ENCODE assay signal across 8 cellular contexts in the genomic region with DNA sequence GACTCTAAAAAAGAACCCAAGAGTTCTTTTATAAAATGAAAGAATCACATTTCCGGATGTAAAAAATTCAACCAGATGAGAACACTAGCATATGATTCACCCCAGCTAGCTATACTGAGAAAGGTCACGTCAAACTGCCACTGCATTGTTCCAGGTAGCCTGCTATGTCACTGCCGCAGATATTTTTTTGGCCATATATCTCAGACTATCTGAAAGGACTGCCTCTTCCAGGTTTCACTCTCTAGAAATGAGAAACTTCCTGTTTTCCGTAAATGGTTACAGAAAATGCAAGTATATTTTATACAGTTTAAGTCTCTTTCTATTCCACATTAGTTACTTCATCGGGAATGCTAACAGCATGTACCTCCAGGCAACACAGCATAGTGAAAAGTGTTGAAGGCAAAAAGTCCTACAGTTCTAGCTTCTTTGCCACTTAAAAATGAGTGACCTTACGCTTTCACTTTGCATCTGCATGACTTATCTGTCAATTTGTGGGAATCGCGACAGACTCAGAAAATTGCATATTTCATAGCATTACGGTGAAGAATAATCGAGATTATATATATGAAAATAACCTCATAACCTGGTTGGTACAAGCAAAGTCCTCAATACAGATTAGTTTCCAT.
DNase-seq lines count a peak whose midpoint lies in the region; ATAC-seq and TF ChIP-seq lines count a peak whose summit lies in the region.

No MANE protein-coding gene starts in this region.

- H3K4me1 Mint-ChIP-seq in activated naive CD4-positive, alpha-beta T cell treated with anti-CD3 and anti-CD28 coated beads, Interleukin-2, amount 50 U/mL, for 24 hours = peaks cover 72% of the 10 kb centered on the region
- peaks cover 56% of the 10 kb centered on the region for H3K4me1 Mint-ChIP-seq in stimulated activated effector memory CD8-positive, alpha-beta T cell treated with anti-CD3 and anti-CD28 coated beads, Interleukin-12 subunit alpha, Interleukin-12 subunit beta, amount 100 ng/mL, for 72 hours

- peak overlapping the region; percentile 72 for H3K4me3 Mint-ChIP-seq in activated naive CD4-positive, alpha-beta T cell treated with anti-CD3 and anti-CD28 coated beads, Interleukin-2, amount 50 U/mL, for 24 hours
- peak overlapping the region; percentile 71 for H3K4me3 Mint-ChIP-seq in stimulated activated effector memory CD8-positive, alpha-beta T cell treated with anti-CD3 and anti-CD28 coated beads, Interleukin-12 subunit alpha, Interleukin-12 subunit beta, amount 100 ng/mL, for 72 hours

- peak overlapping the region; percentile 1; the same call in 1 of the 2 replicates for H3K27ac ChIP-seq in HL-60 (replicated peaks)

- TF ChIP-seq CTCF in HL-60 (IDR thresholded peaks at IDR 0.05; ENCODE audit: insufficient read depth, low read length) = no peak

- no peaks in the 10 kb centered on the region for H3K27me3 Mint-ChIP-seq in activated naive CD4-positive, alpha-beta T cell treated with anti-CD3 and anti-CD28 coated beads, Interleukin-2, amount 50 U/mL, for 24 hours

- H3K9me3 Mint-ChIP-seq in activated naive CD4-positive, alpha-beta T cell treated with anti-CD3 and anti-CD28 coated beads, Interleukin-2, amount 50 U/mL, for 24 hours = no peaks in the 10 kb centered on the region
- no peaks in the 10 kb centered on the region for H3K9me3 Mint-ChIP-seq in stimulated activated effector memory CD8-positive, alpha-beta T cell treated with anti-CD3 and anti-CD28 coated beads, Interleukin-12 subunit alpha, Interleukin-12 subunit beta, amount 100 ng/mL, for 72 hours

- peaks cover 4% of the 10 kb centered on the region for H3K36me3 Mint-ChIP-seq in activated naive CD4-positive, alpha-beta T cell treated with anti-CD3 and anti-CD28 coated beads, Interleukin-2, amount 50 U/mL, for 24 hours
- H3K36me3 Mint-ChIP-seq in stimulated activated effector memory CD8-positive, alpha-beta T cell treated with anti-CD3 and anti-CD28 coated beads, Interleukin-12 subunit alpha, Interleukin-12 subunit beta, amount 100 ng/mL, for 72 hours = peaks cover 6% of the 10 kb centered on the region

- H3K4me3 ChIP-seq in HL-60 (replicated peaks; ENCODE audit: insufficient read depth, low read length) = peak overlapping the region; percentile 21; the same call in 1 of the 2 replicates

- H3K27me3 ChIP-seq in HL-60 (ENCODE audit: insufficient read depth, poor library complexity, severe bottlenecking) = no peaks in the 10 kb centered on the region

- peak; percentile 100 for ATAC-seq in stimulated activated effector memory CD8-positive, alpha-beta T cell treated with anti-CD3 and anti-CD28 coated beads, Interleukin-12 subunit alpha, Interleukin-12 subunit beta, amount 100 ng/mL, for 72 hours
- no peak for ATAC-seq in GM19023 (IDR thresholded peaks at IDR 0.05; ENCODE audit: unreplicated experiment)

- peak overlapping the region; percentile 89 for H3K27ac Mint-ChIP-seq in activated naive CD4-positive, alpha-beta T cell treated with anti-CD3 and anti-CD28 coated beads, Interleukin-2, amount 50 U/mL, for 24 hours
- peak overlapping the region; percentile 93 for H3K27ac Mint-ChIP-seq in stimulated activated effector memory CD8-positive, alpha-beta T cell treated with anti-CD3 and anti-CD28 coated beads, Interleukin-12 subunit alpha, Interleukin-12 subunit beta, amount 100 ng/mL, for 72 hours

- DNase-seq in activated naive CD4-positive, alpha-beta T cell treated with Interleukin-2 at 50 U/mL for 16 hours = peak; percentile 34
- no peak for DNase-seq in activated naive CD4-positive, alpha-beta T cell (lab: John Stamatoyannopoulos, UW)
- no peak for DNase-seq in HL-60 (ENCODE audit: low read depth in 1 of 2, low spot score in 1 of 2)
- peak in 1 of 2 donors; percentile 64 for DNase-seq in stimulated activated effector memory CD8-positive, alpha-beta T cell treated with anti-CD3 and anti-CD28 coated beads, Interleukin-12 subunit alpha, Interleukin-12 subunit beta, amount 100 ng/mL, for 72 hours (ENCODE audit: low spot score in 2 of 2)
- DNase-seq in NCI-H345 treated with DMSO at 0.1 percent for 48 hours (lab: John Stamatoyannopoulos, UW; ENCODE audit: unreplicated experiment) = no peak
- DNase-seq in amniotic stem cell (lab: John Stamatoyannopoulos, UW) = no peak
